Comparison of ENCODE assay signal across 22 cellular contexts in the genomic region with DNA sequence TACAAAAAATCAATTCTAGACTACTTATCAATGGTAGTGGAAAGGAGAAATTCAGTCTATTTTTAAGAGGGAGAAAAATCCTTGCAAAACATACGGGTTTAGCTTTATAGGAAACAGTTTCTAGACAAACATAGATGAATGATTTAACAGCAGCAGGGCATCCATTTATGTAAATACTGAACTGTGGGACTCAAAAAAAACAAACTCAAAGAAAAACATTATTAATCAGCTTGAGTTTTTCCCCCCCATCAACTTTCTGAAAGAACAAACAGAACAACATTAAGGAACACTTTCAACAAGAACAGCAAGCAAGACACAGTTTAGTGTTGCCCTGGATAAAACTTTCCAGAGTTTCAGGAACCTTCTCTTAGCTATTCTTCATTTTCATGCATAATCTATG.
DNase-seq lines count a peak whose midpoint lies in the region; ATAC-seq and TF ChIP-seq lines count a peak whose summit lies in the region.
"Had no signal": no experiment of that assay in that cellular context is flagged by ENCODE, and none has a peak within 500 bp of the region (broad histone marks: within the 10 kb centered on the region; RNA-seq: fewer than 3 reads in every experiment).

No MANE protein-coding gene starts in this region.

- H3K9me3 ChIP-seq in SK-N-SH, result no peaks in the 10 kb centered on the region
- no peaks in the 10 kb centered on the region for H3K9me3 ChIP-seq in H9 (ENCODE audit: control insufficient read depth, low read depth, low read length)
- H3K9me3 ChIP-seq: BE2C; BLaER1 treated with 17β-estradiol and CSF1 and Interleukin-3, amounts not matched to agents 10 nM and 100 nM had no signal

- no peaks in the 10 kb centered on the region for H3K9me2 ChIP-seq in SK-N-SH

- H3K27ac ChIP-seq in SK-N-SH (ENCODE audit: low read depth in 2 of 2, low read length in 1 of 2), result no peak overlapping the region
- no peak overlapping the region for H3K27ac ChIP-seq in H9 (ENCODE audit: insufficient read length, low read depth, low read length)
- H3K27ac ChIP-seq: 22Rv1; BLaER1 treated with 17β-estradiol and CSF1 and Interleukin-3, amounts not matched to agents 10 nM and 100 nM had no signal

- H3K9ac ChIP-seq in SK-N-SH (no peak overlapping the region), H9 (ENCODE audit: extremely low read depth, insufficient read length, low read length) (no peak overlapping the region)
- H3K9ac ChIP-seq: BLaER1 treated with 17β-estradiol and CSF1 and Interleukin-3, amounts not matched to agents 10 nM and 100 nM had no signal

- no peaks in the 10 kb centered on the region for H3K27me3 Mint-ChIP-seq in H9 (ENCODE audit: low read depth)
- H3K27me3 Mint-ChIP-seq: CD4-positive, alpha-beta T cell; CD8-positive, alpha-beta memory T cell had no signal

- peak overlapping the region; percentile 7; the same call in 1 of the 2 replicates for H2AFZ ChIP-seq in SK-N-SH (ENCODE audit: low read depth)
- no peak overlapping the region for H2AFZ ChIP-seq in H9 (ENCODE audit: low read length)

- H2BK12ac ChIP-seq in H9 (ENCODE audit: insufficient read length, low read depth, low read length), result no peak overlapping the region

- no peaks in the 10 kb centered on the region for H3K36me3 ChIP-seq in SK-N-SH (replicated peaks in 1 of 2; ENCODE audit: control insufficient read depth in 1 of 2, insufficient read depth in 2 of 2, low read length in 1 of 2)
- H3K36me3 ChIP-seq: BE2C; BLaER1 treated with 17β-estradiol and CSF1 and Interleukin-3, amounts not matched to agents 10 nM and 100 nM had no signal

- H2BK20ac ChIP-seq in H9 (ENCODE audit: low read depth, low read length, poor library complexity, severe bottlenecking), result no peak overlapping the region

- TF ChIP-seq RAD21 in SK-N-SH (IDR thresholded peaks at IDR 0.05; ENCODE audit: low read length), result no peak

- no peaks in the 10 kb centered on the region for H3K79me1 ChIP-seq in H9 (ENCODE audit: insufficient read depth, low read depth, low read length, poor library complexity, severe bottlenecking)

- H3K23ac ChIP-seq in H9 (ENCODE audit: insufficient read length, low read depth, low read length), result no peak overlapping the region

- POLR2A ChIA-PET in SK-N-SH (lab: Yijun Ruan, JAX), result no interaction called here

- H2BK15ac ChIP-seq in H9 (ENCODE audit: low read depth, low read length), result no peak overlapping the region

- no peaks in the 10 kb centered on the region for H3K23me2 ChIP-seq in H9 (ENCODE audit: insufficient read length, low read depth, low read length, poor library complexity, severe bottlenecking)

- TF ChIP-seq CTCF in SK-N-SH (IDR thresholded peaks at IDR 0.05), result no peak
- TF ChIP-seq CTCF in H9 (conservative IDR thresholded peaks at IDR 0.05), result no peak

- CTCF ChIA-PET in SK-N-SH (lab: Yijun Ruan, JAX), result no interaction called here

- H3K4me1 Mint-ChIP-seq in H9, result no peaks in the 10 kb centered on the region
- H3K4me1 Mint-ChIP-seq: CD14-positive monocyte; CD8-positive, alpha-beta memory T cell had no signal

- no peak for ATAC-seq in SK-N-SH treated with all-trans-retinoic acid at 6 μM for 48 hours
- ATAC-seq: GM12878, HCT116 had no signal

- H3K18ac ChIP-seq in H9 (ENCODE audit: insufficient read length, low read depth, low read length), result no peak overlapping the region

- no peaks in the 10 kb centered on the region for H3K9me3 Mint-ChIP-seq in H9
- H3K9me3 Mint-ChIP-seq: CD4-positive, alpha-beta T cell had no signal

- no peak for TF ChIP-seq EP300 in SK-N-SH (IDR thresholded peaks at IDR 0.05; ENCODE audit: borderline replicate concordance in 1 of 2, low read depth in 1 of 2, low read length in 1 of 2)

- H3K4me2 ChIP-seq in SK-N-SH (no peak overlapping the region), H9 (ENCODE audit: insufficient read depth, insufficient read length, low read length) (no peak overlapping the region)
- H3K4me2 ChIP-seq: BLaER1 treated with 17β-estradiol and CSF1 and Interleukin-3, amounts not matched to agents 10 nM and 100 nM had no signal

- no peak overlapping the region for H2AK5ac ChIP-seq in H9 (ENCODE audit: insufficient read length, low read length)

- H3K27ac Mint-ChIP-seq in H9, result no peak overlapping the region
- H3K27ac Mint-ChIP-seq: CD14-positive monocyte; CD4-positive, alpha-beta T cell; CD8-positive, alpha-beta memory T cell had no signal

- H3K27me3 ChIP-seq in SK-N-SH (ENCODE audit: insufficient read depth) (no peaks in the 10 kb centered on the region), H9 (ENCODE audit: insufficient read depth, low read length) (no peaks in the 10 kb centered on the region)
- H3K27me3 ChIP-seq: BE2C; BLaER1 treated with 17β-estradiol and CSF1 and Interleukin-3, amounts not matched to agents 10 nM and 100 nM had no signal

- no peak overlapping the region for H4K5ac ChIP-seq in H9 (ENCODE audit: insufficient read length, low read depth, low read length)

- H3K4me3 ChIP-seq in SK-N-SH (ENCODE audit: low read depth in 2 of 2, low read length in 1 of 2), result no peak overlapping the region
- H3K4me3 ChIP-seq: BLaER1 treated with 17β-estradiol and CSF1 and Interleukin-3, amounts not matched to agents 10 nM and 100 nM; GM12878 had no signal

- H3K56ac ChIP-seq in H9 (ENCODE audit: insufficient read length, low read depth, low read length), result no peak overlapping the region

- no peak overlapping the region for H3K14ac ChIP-seq in H9 (ENCODE audit: insufficient read depth, low read length)

- no peak overlapping the region for H2BK120ac ChIP-seq in H9 (ENCODE audit: low read depth, low read length, poor library complexity, severe bottlenecking)

- H2BK5ac ChIP-seq in H9 (ENCODE audit: insufficient read length, low read length), result no peak overlapping the region

- no peaks in the 10 kb centered on the region for H4K20me1 ChIP-seq in SK-N-SH (ENCODE audit: insufficient read depth)
- H4K20me1 ChIP-seq in H9 (ENCODE audit: control insufficient read depth, insufficient read depth, insufficient read length), result no peaks in the 10 kb centered on the region
- H4K20me1 ChIP-seq: BLaER1 treated with 17β-estradiol and CSF1 and Interleukin-3, amounts not matched to agents 10 nM and 100 nM had no signal

- H4K8ac ChIP-seq in H9 (replicated peaks; ENCODE audit: insufficient read length, low read depth, low read length), result no peak overlapping the region

- H3K4me3 Mint-ChIP-seq in H9, result no peak overlapping the region
- H3K4me3 Mint-ChIP-seq: CD14-positive monocyte; CD4-positive, alpha-beta T cell; CD8-positive, alpha-beta memory T cell had no signal

- H3T11ph ChIP-seq in H9 (ENCODE audit: low read length), result no peak overlapping the region

- DNase-seq in SK-N-SH (no peak), brain pericyte (ENCODE audit: low read depth, low spot score) (peak; percentile 57), left kidney (ENCODE audit: low read depth, low spot score) (peak; percentile 9), H9 (no peak), NOMO-1 treated with dmso at 0.1 percent for 144 hours (lab: John Stamatoyannopoulos, UW; ENCODE audit: unreplicated experiment) (no peak), globus pallidus (ENCODE audit: low spot score) (no peak)
- DNase-seq: ACHN; AML-193; BE2C; CD4-positive, alpha-beta T cell; CD8-positive, alpha-beta memory T cell; DMS 273 treated with DMSO at 0.1 percent for 48 hours; DMS79; EL; GDM1; H7 had no signal

- no peaks in the 10 kb centered on the region for H3K79me2 ChIP-seq in SK-N-SH (ENCODE audit: insufficient read depth)
- H3K79me2 ChIP-seq in H9 (ENCODE audit: insufficient read depth, low read length), result no peaks in the 10 kb centered on the region; the same call in 1 of the 2 replicates

- H4K91ac ChIP-seq in H9 (ENCODE audit: insufficient read length, low read depth, low read length), result no peak overlapping the region

- H3K36me3 Mint-ChIP-seq in H9 (ENCODE audit: insufficient read depth in 1 of 3, low read depth in 3 of 3), result no peaks in the 10 kb centered on the region
- H3K36me3 Mint-ChIP-seq: CD14-positive monocyte; CD8-positive, alpha-beta memory T cell had no signal

- 33% methylated on average over 1 of the region's 1 CpG for WGBS in SK-N-SH (ENCODE audit: low lambda C conversion rate)
- WGBS in H9 (ENCODE audit: extremely low coverage, insufficient read length, low lambda C conversion rate), result no CpG with 5 or more reads among the region's 1 CpG

- H3K4ac ChIP-seq in H9 (ENCODE audit: low read depth, low read length), result no peak overlapping the region

- H3F3A ChIP-seq in SK-N-SH (replicated peaks; ENCODE audit: insufficient read depth), result no peaks in the 10 kb centered on the region

- H3K4me1 ChIP-seq in SK-N-SH (ENCODE audit: control insufficient read depth in 1 of 2, insufficient read depth in 2 of 2, low read depth in 1 of 2, low read length in 1 of 2), result no peaks in the 10 kb centered on the region; a peak in 2 of 4 replicates
- no peaks in the 10 kb centered on the region for H3K4me1 ChIP-seq in H9 (ENCODE audit: insufficient read depth, low read length)
- H3K4me1 ChIP-seq: BE2C; BLaER1 treated with 17β-estradiol and CSF1 and Interleukin-3, amounts not matched to agents 10 nM and 100 nM had no signal

TF ChIP-seq in SK-N-SH, 30 proteins besides CTCF, POLR2A, EP300 and RAD21 (continues in another document):
- TF ChIP-seq NFIC (IDR thresholded peaks at IDR 0.05; ENCODE audit: borderline replicate concordance) (no peak), FOXJ3 (CRISPR knock-in tag; IDR thresholded peaks at IDR 0.05) (no peak), MXI1 (IDR thresholded peaks at IDR 0.05; ENCODE audit: low read depth, low read length) (no peak), TAF1 (IDR thresholded peaks at IDR 0.05; ENCODE audit: borderline replicate concordance, low read depth, low read length) (no peak)

TF ChIP-seq in SK-N-SH treated with all-trans-retinoic acid at 6 μM for 48 hours, 23 proteins besides CTCF, POLR2A, EP300 and RAD21:
- TF ChIP-seq ZNF565 (CRISPR knock-in tag; conservative IDR thresholded peaks at IDR 0.05; ENCODE audit: low read depth), result no peak
- TF ChIP-seq ZC3H10 (CRISPR knock-in tag; IDR thresholded peaks at IDR 0.05), result no peak
- TF ChIP-seq CSDC2 (CRISPR knock-in tag; IDR thresholded peaks at IDR 0.05), result no peak
- no peak for TF ChIP-seq BACH2 (CRISPR knock-in tag; IDR thresholded peaks at IDR 0.05; ENCODE audit: borderline replicate concordance)
- no peak for TF ChIP-seq PPARA (CRISPR knock-in tag; IDR thresholded peaks at IDR 0.05; ENCODE audit: borderline replicate concordance)
- TF ChIP-seq ARNTL (CRISPR knock-in tag; IDR thresholded peaks at IDR 0.05; ENCODE audit: borderline replicate concordance, low read depth), result no peak
- no peak for TF ChIP-seq GLIS3 (CRISPR knock-in tag; IDR thresholded peaks at IDR 0.05)
- no peak for TF ChIP-seq OSR1 (CRISPR knock-in tag; IDR thresholded peaks at IDR 0.05)
- TF ChIP-seq ISL1 (CRISPR knock-in tag; IDR thresholded peaks at IDR 0.05), result no peak

Comparison
In these comparisons a context has a peak if more than half of its experiments do, and no peak if none do; other contexts are left out.
1. DNase-seq: peak in brain pericyte (single experiment) and left kidney (single experiment); none in SK-N-SH (single experiment), H9 (single experiment), NOMO-1 treated with dmso at 0.1 percent for 144 hours (single experiment) and globus pallidus (single experiment).